ENCODE assay signal across 10 cellular contexts in genomic region chr7:263483-264351, GRCh38. TPM values are rescaled to one million over a fixed set of nuclear protein-coding genes. Genes with fewer than 3 reads are reported as not detected.
DNase-seq lines count a peak whose midpoint lies in the region; ATAC-seq, FAIRE-seq and TF ChIP-seq lines count a peak whose summit lies in the region.
"Not testable (repeated sequence)": the region's sequence is repeated elsewhere in the genome, so short reads cannot be mapped to it uniquely, and the experiment has no call there.
"Had no signal": no experiment of that assay in that cellular context is flagged by ENCODE, and none has a peak within 500 bp of the region (broad histone marks: within the 10 kb centered on the region; RNA-seq: fewer than 3 reads in every experiment).

No MANE protein-coding gene starts in this region.

- WGBS in pancreas, 2 donors, result 77 to 78% methylated on average over 8 to 30 of the region's 37 CpGs

- peaks cover 14% of the 10 kb centered on the region for H3K4me1 Mint-ChIP-seq in brain
- H3K4me1 Mint-ChIP-seq in stimulated activated naive CD8-positive, alpha-beta T cell treated with anti-CD3 and anti-CD28 coated beads, Interleukin-15, amount 100 ng/mL, for 72 hours, result peaks cover 16% of the 10 kb centered on the region

- intact Hi-C loops in left ventricle myocardium superior (cut with micrococcal nuclease); pancreas (cut with DNase I): not testable (repeated sequence)

- FAIRE-seq in pancreas (lab: Jason Lieb, UNC), result not testable (repeated sequence)

- peak; percentile 49 for DNase-seq in DMS 273 (lab: John Stamatoyannopoulos, UW; ENCODE audit: unreplicated experiment)
- DNase-seq in HL-60 (ENCODE audit: low read depth in 1 of 2, low spot score in 1 of 2), result peak; percentile 81 to 89
- peak; percentile 39 for DNase-seq in RWPE2 (ENCODE audit: low spot score)
- DNase-seq in activated CD8-positive, alpha-beta memory T cell treated with anti-CD3 and anti-CD28 coated beads for 24 hours, result peak; percentile 63
- DNase-seq in left ventricle myocardium superior, result peak; percentile 45
- peak in 2 of 6 donors; percentile 45 to 53 for DNase-seq in pancreas
- DNase-seq in stimulated activated naive CD8-positive, alpha-beta T cell treated with anti-CD3 and anti-CD28 coated beads, Interleukin-15, amount 100 ng/mL, for 72 hours, result peak; percentile 92 to 98

- not testable (repeated sequence) for H3K4me1 ChIP-seq in RWPE2 (ENCODE audit: insufficient read depth, poor library complexity, severe bottlenecking); pancreas

- not testable (repeated sequence) for H3K27ac Mint-ChIP-seq in brain
- peak overlapping the region in 1 of 2 donors; percentile 11 for H3K27ac Mint-ChIP-seq in stimulated activated naive CD8-positive, alpha-beta T cell treated with anti-CD3 and anti-CD28 coated beads, Interleukin-15, amount 100 ng/mL, for 72 hours

- H3K9me3 Mint-ChIP-seq in brain, result peaks cover 7 to 20% (median 13%) of the 10 kb centered on the region in 5 experiments
- H3K9me3 Mint-ChIP-seq in stimulated activated naive CD8-positive, alpha-beta T cell treated with anti-CD3 and anti-CD28 coated beads, Interleukin-15, amount 100 ng/mL, for 72 hours, result peaks cover 8 to 15% of the 10 kb centered on the region in 2 donors

- not testable (repeated sequence) for ATAC-seq in RWPE2 (ENCODE audit: low read depth); left ventricle myocardium superior; pancreas
- ATAC-seq in stimulated activated naive CD8-positive, alpha-beta T cell treated with anti-CD3 and anti-CD28 coated beads, Interleukin-15, amount 100 ng/mL, for 72 hours, result peak; percentile 39

- H3K9me3 ChIP-seq in RWPE2 (ENCODE audit: severe bottlenecking), result peaks cover 13% of the 10 kb centered on the region
- not testable (repeated sequence) for H3K9me3 ChIP-seq in pancreas

- not testable (repeated sequence) for H3K4me3 ChIP-seq in HL-60 (replicated peaks; ENCODE audit: insufficient read depth, low read length); RWPE2 (ENCODE audit: severe bottlenecking); pancreas

- H3K27me3 ChIP-seq in HL-60 (ENCODE audit: insufficient read depth, poor library complexity, severe bottlenecking); RWPE2 (ENCODE audit: insufficient read depth, poor library complexity, severe bottlenecking); pancreas: not testable (repeated sequence)

- peak overlapping the region; percentile 56 for H3K27ac ChIP-seq in HL-60 (replicated peaks)
- not testable (repeated sequence) for H3K27ac ChIP-seq in RWPE2 (ENCODE audit: poor library complexity, severe bottlenecking); pancreas

- TF ChIP-seq CTCF in HL-60 (IDR thresholded peaks at IDR 0.05; ENCODE audit: insufficient read depth, low read length), result peak; percentile 15
- not testable (repeated sequence) for TF ChIP-seq CTCF in RWPE2 (IDR thresholded peaks at IDR 0.05; ENCODE audit: poor library complexity, severe bottlenecking)
- TF ChIP-seq CTCF in brain (conservative IDR thresholded peaks at IDR 0.05), result peak; percentile 45 to 54
- TF ChIP-seq CTCF in pancreas (IDR thresholded peaks at IDR 0.05), result peak; percentile 16 to 32 (median 20)

- not testable (repeated sequence) for H3K4me3 Mint-ChIP-seq in brain
- H3K4me3 Mint-ChIP-seq in stimulated activated naive CD8-positive, alpha-beta T cell treated with anti-CD3 and anti-CD28 coated beads, Interleukin-15, amount 100 ng/mL, for 72 hours, result peak overlapping the region; percentile 72 to 76

- H3K36me3 ChIP-seq in RWPE2 (ENCODE audit: low read depth) (peaks cover 12% of the 10 kb centered on the region), pancreas (peaks cover 0 to 15% (median 0%) of the 10 kb centered on the region in 3 donors)

- H3K36me3 Mint-ChIP-seq in brain, result peaks cover 34% of the 10 kb centered on the region

- not testable (repeated sequence) for H3K27me3 Mint-ChIP-seq in brain; stimulated activated naive CD8-positive, alpha-beta T cell treated with anti-CD3 and anti-CD28 coated beads, Interleukin-15, amount 100 ng/mL, for 72 hours

RNA-seq across cellular contexts. Expression of gene FOXL3, which starts 26.3 kb away (rescaled TPM):
- polyA plus RNA-seq in brain (ENCODE audit: insufficient read depth, low read depth, low replicate concordance), result not detected
- total RNA-seq in left ventricle myocardium superior, result not detected
- total RNA-seq in pancreas, result not detected
- polyA plus RNA-seq in pancreas, result not detected
- total RNA-seq: glomerular endothelial cell, SJSA1 had no signal
